ENCODE assay signal across 8 cellular contexts in genomic region chr13:30796132-30796832, GRCh38.
DNase-seq lines count a peak whose midpoint lies in the region; ATAC-seq and TF ChIP-seq lines count a peak whose summit lies in the region.

No MANE protein-coding gene starts in this region.

- H3K27me3 Mint-ChIP-seq in naive B cell, result no peaks in the 10 kb centered on the region

- peak; percentile 84 for DNase-seq in G401 (ENCODE audit: low spot score)
- DNase-seq in LoVo (ENCODE audit: low spot score), result peak; percentile 7
- peak in 1 of 2 donors; percentile 68 for DNase-seq in breast epithelium (ENCODE audit: low spot score in 2 of 2)
- DNase-seq in naive B cell, result peak; percentile 19
- DNase-seq in GOT3 (lab: John Stamatoyannopoulos, UW), result no peak
- DNase-seq in inferior parietal cortex (ENCODE audit: extremely low spot score), result no peak
- no peak for DNase-seq in trophoblast cell

- peak in 1 of 2 donors; percentile 75 for ATAC-seq in naive B cell (ENCODE audit: low read depth in 2 of 2)
- no peak for ATAC-seq in GM19035 (IDR thresholded peaks at IDR 0.05; ENCODE audit: unreplicated experiment)

- no peaks in the 10 kb centered on the region for H3K9me3 Mint-ChIP-seq in naive B cell

- no peak overlapping the region for H3K18ac ChIP-seq in trophoblast cell (ENCODE audit: low read length)

- H3K79me1 ChIP-seq in trophoblast cell (ENCODE audit: low read length), result peaks cover 15% of the 10 kb centered on the region

- H4K91ac ChIP-seq in trophoblast cell (ENCODE audit: low read depth, low read length), result no peak overlapping the region

- H3K27ac Mint-ChIP-seq in naive B cell, result peak overlapping the region in 2 of 6 donors; percentile 48 to 65

- H4K8ac ChIP-seq in trophoblast cell (ENCODE audit: low read depth, low read length), result no peak overlapping the region

- H4K12ac ChIP-seq in trophoblast cell (ENCODE audit: low read depth, low read length), result no peak overlapping the region

- H3K4me1 ChIP-seq in breast epithelium (peaks cover 6 to 25% of the 10 kb centered on the region in 2 donors), trophoblast cell (ENCODE audit: control insufficient read depth in 1 of 2, insufficient read depth in 2 of 2, low read length in 2 of 2) (peaks cover 9 to 12% of the 10 kb centered on the region in 2 experiments)

- H3K36me3 ChIP-seq in breast epithelium, result no peaks in the 10 kb centered on the region
- no peaks in the 10 kb centered on the region for H3K36me3 ChIP-seq in trophoblast cell (ENCODE audit: control insufficient read depth in 1 of 2, insufficient read depth in 2 of 2, low read length in 2 of 2)

- no CpG with 5 or more reads among the region's 6 CpGs for WGBS in trophoblast cell (ENCODE audit: extremely low coverage, insufficient coverage, insufficient read length)

- H2AK5ac ChIP-seq in trophoblast cell (ENCODE audit: low read length), result no peak overlapping the region

- H3K9me3 ChIP-seq in breast epithelium (no peaks in the 10 kb centered on the region), trophoblast cell (ENCODE audit: insufficient read depth, low read depth, low read length) (no peaks in the 10 kb centered on the region)

- no peak overlapping the region for H3K14ac ChIP-seq in trophoblast cell (ENCODE audit: low read length)

- H2BK12ac ChIP-seq in trophoblast cell (ENCODE audit: low read length), result no peak overlapping the region

- H2BK120ac ChIP-seq in trophoblast cell (ENCODE audit: insufficient read depth, low read length, poor library complexity), result no peak overlapping the region

- no peak overlapping the region for H3K4ac ChIP-seq in trophoblast cell (ENCODE audit: low read depth, low read length)

- intact Hi-C loops in breast epithelium (cut with DNase I; ENCODE audit: low total_unique reads), result loop anchor here (10.0 kb wide), 1 partner anchor 111 kb away; no protein-coding TSS in a partner anchor

- TF ChIP-seq POLR2A in breast epithelium (IDR thresholded peaks at IDR 0.05), result no peak

- in situ Hi-C loops in G401 (cut with HindIII; ENCODE audit: low sequenced_read_pairs), result no loop called here

- no peaks in the 10 kb centered on the region for H3K27me3 ChIP-seq in breast epithelium
- no peaks in the 10 kb centered on the region for H3K27me3 ChIP-seq in trophoblast cell (ENCODE audit: insufficient read depth, low read length)

- peaks cover 14 to 25% (median 15%) of the 10 kb centered on the region in 3 donors for H3K4me1 Mint-ChIP-seq in naive B cell

- H3K27ac ChIP-seq in breast epithelium, result peak overlapping the region; percentile 73 to 76
- no peak overlapping the region for H3K27ac ChIP-seq in trophoblast cell (ENCODE audit: low read depth, low read length)

- H2BK5ac ChIP-seq in trophoblast cell (ENCODE audit: low read depth, low read length, poor library complexity), result no peak overlapping the region

- H3K36me3 Mint-ChIP-seq in naive B cell, result no peaks in the 10 kb centered on the region

- no peak overlapping the region for H2AFZ ChIP-seq in trophoblast cell (ENCODE audit: insufficient read depth, low read length, poor library complexity)

- peak in 1 of 3 donors; percentile 28 for TF ChIP-seq CTCF in breast epithelium (IDR thresholded peaks at IDR 0.05)

- no peak overlapping the region for H3K4me2 ChIP-seq in trophoblast cell (ENCODE audit: low read length)

- no peak overlapping the region for H3K23ac ChIP-seq in trophoblast cell (ENCODE audit: low read length)

- H3K4me3 ChIP-seq in breast epithelium (peak overlapping the region in 2 of 3 donors; percentile 28 to 51), trophoblast cell (ENCODE audit: low read depth, low read length) (no peak overlapping the region)

- H3K4me3 Mint-ChIP-seq in naive B cell, result peak overlapping the region in 2 of 8 donors; percentile 36 to 79

- H3K9ac ChIP-seq in trophoblast cell (ENCODE audit: low read length), result no peak overlapping the region

- H3K79me2 ChIP-seq in trophoblast cell (ENCODE audit: control insufficient read depth, insufficient read depth, low read length, poor library complexity), result no peaks in the 10 kb centered on the region

Comparison
In these comparisons a context has a peak if more than half of its experiments do, and no peak if none do; other contexts are left out.
1. DNase-seq: peak in G401 (single experiment), LoVo (single experiment) and naive B cell (single experiment); none in GOT3 (single experiment), inferior parietal cortex (single experiment) and trophoblast cell (0 of 2).